Comparison of ENCODE assay signal across 1 cellular context in the genomic region with DNA sequence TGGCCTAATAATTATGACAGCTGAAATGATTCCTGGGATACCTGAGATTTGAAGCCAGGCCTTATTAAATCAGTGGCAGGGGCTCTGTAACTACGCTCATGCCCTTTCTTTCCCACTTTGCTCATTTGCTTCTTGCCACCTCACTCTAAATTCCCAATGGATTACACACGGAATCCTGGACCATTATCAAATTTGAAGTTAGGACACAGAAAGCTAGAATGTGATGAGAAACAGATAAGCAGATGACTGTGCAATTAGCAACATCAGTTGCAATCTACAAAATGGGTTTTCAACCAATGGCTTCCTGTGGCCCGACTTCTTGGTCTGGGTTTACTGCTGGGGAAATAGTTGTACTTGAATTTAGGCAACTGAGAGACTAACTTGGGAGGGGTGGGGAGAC.
TF ChIP-seq lines count a peak whose summit lies in the region.

No MANE protein-coding gene starts in this region.

TF ChIP-seq in IMR-90, 13 proteins besides CTCF, POLR2A, EP300 and RAD21 (continued from another document):
- TF ChIP-seq RFX5 (IDR thresholded peaks at IDR 0.05; ENCODE audit: low read depth, low read length) (no peak), BHLHE40 (IDR thresholded peaks at IDR 0.05; ENCODE audit: low read depth, low read length) (no peak)
